12 cellular contexts compared by ENCODE assay signal in the genomic region with DNA sequence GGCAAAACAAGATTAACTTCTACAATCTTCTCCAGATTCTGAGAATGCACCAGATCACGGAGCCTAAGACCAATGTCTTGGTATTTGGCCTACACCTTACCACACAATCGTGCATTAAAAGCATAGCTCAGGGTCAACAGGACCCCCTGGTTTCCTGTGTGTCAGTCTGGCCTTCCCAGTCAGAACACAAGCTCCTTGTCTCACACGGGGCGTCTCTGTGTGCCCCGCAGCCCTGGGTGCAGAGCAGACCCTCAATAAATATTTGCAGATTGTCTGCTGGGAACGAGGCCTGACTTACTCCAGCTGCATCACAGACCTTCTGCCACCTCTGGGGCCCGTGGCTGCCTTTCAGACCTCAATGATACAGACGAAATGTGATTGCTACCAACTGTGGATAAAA.
DNase-seq lines count a peak whose midpoint lies in the region; ATAC-seq and TF ChIP-seq lines count a peak whose summit lies in the region.
"Had no signal": no experiment of that assay in that cellular context is flagged by ENCODE, and none has a peak within 500 bp of the region (broad histone marks: within the 10 kb centered on the region; RNA-seq: fewer than 3 reads in every experiment).

No MANE protein-coding gene starts in this region.

- no peak for DNase-seq in activated CD4-positive, alpha-beta T cell treated with anti-CD3 and anti-CD28 coated beads, Interleukin-2, amount 10 ng/mL, durations not matched to agents 24 days and 14 days
- no peak for DNase-seq in activated CD4-positive, alpha-beta T cell treated with anti-CD3 and anti-CD28 coated beads for 1 hour
- DNase-seq in Peyer's patch (no peak), trophoblast cell (no peak), DMS 273 treated with DMSO at 0.1 percent for 48 hours (lab: John Stamatoyannopoulos, UW) (no peak), psoas muscle (no peak)
- no peak for DNase-seq in central memory CD8-positive, alpha-beta T cell (ENCODE audit: low spot score in 2 of 2)
- DNase-seq: H9, NCI-H1694 treated with DMSO at 0.1 percent for 48 hours, SK-N-SH had no signal

- H3K4ac ChIP-seq in trophoblast cell (ENCODE audit: low read depth, low read length) = peak overlapping the region; percentile 14

- peaks cover 16% of the 10 kb centered on the region for H3K4me1 Mint-ChIP-seq in activated CD4-positive, alpha-beta T cell treated with anti-CD3 and anti-CD28 coated beads, Interleukin-2, amount 10 ng/mL, durations not matched to agents 24 days and 14 days
- H3K4me1 Mint-ChIP-seq in central memory CD8-positive, alpha-beta T cell = peaks cover 28% of the 10 kb centered on the region

- H3K18ac ChIP-seq in trophoblast cell (ENCODE audit: low read length) = no peak overlapping the region

- H3K27me3 ChIP-seq in Peyer's patch (no peaks in the 10 kb centered on the region), trophoblast cell (ENCODE audit: insufficient read depth, low read length) (no peaks in the 10 kb centered on the region), psoas muscle (ENCODE audit: insufficient read depth in 3 of 3, low read length in 2 of 3) (no peaks in the 10 kb centered on the region)

- no peak for ATAC-seq in central memory CD8-positive, alpha-beta T cell (replicated peaks; ENCODE audit: extremely low read depth, poor library complexity, severe bottlenecking)
- no peak for ATAC-seq in GM18505 (IDR thresholded peaks at IDR 0.05; ENCODE audit: unreplicated experiment)
- no peak for ATAC-seq in psoas muscle

- intact Hi-C loops in activated CD4-positive, alpha-beta T cell treated with anti-CD3 and anti-CD28 coated beads, Interleukin-2, amount 10 ng/mL, durations not matched to agents 24 days and 14 days (cut with micrococcal nuclease) = loop anchor here (5.0 kb wide), 1 partner anchor 80 kb away; the partner anchor contains the start of gene CTNNB1
- intact Hi-C loops in psoas muscle (cut with DNase I) = no loop called here

- H3K27ac Mint-ChIP-seq in activated CD4-positive, alpha-beta T cell treated with anti-CD3 and anti-CD28 coated beads, Interleukin-2, amount 10 ng/mL, durations not matched to agents 24 days and 14 days = peak overlapping the region; percentile 79
- H3K27ac Mint-ChIP-seq in central memory CD8-positive, alpha-beta T cell (ENCODE audit: low read depth) = peak overlapping the region; percentile 88
- H3K27ac Mint-ChIP-seq: H9 had no signal

- H3K9ac ChIP-seq in trophoblast cell (ENCODE audit: low read length) = no peak overlapping the region
- H3K9ac ChIP-seq: SK-N-SH had no signal

- TF ChIP-seq POLR2A in Peyer's patch (IDR thresholded peaks at IDR 0.05) = no peak
- TF ChIP-seq POLR2A in GM18505 (IDR thresholded peaks at IDR 0.05; ENCODE audit: borderline replicate concordance, extremely low read depth, insufficient read depth, insufficient read length) = no peak

- H3K4me3 ChIP-seq in Peyer's patch (no peak overlapping the region), trophoblast cell (ENCODE audit: low read depth, low read length) (no peak overlapping the region), psoas muscle (no peak overlapping the region)
- H3K4me3 ChIP-seq: A549 had no signal

- H3K27ac ChIP-seq in Peyer's patch (peak overlapping the region; percentile 25 to 67 (median 44)), trophoblast cell (ENCODE audit: low read depth, low read length) (no peak overlapping the region), psoas muscle (no peak overlapping the region)
- H3K27ac ChIP-seq: A549 had no signal

- H3K27me3 Mint-ChIP-seq in activated CD4-positive, alpha-beta T cell treated with anti-CD3 and anti-CD28 coated beads, Interleukin-2, amount 10 ng/mL, durations not matched to agents 24 days and 14 days = no peaks in the 10 kb centered on the region
- H3K27me3 Mint-ChIP-seq in central memory CD8-positive, alpha-beta T cell = no peaks in the 10 kb centered on the region

- peak overlapping the region; percentile 37 for H4K91ac ChIP-seq in trophoblast cell (ENCODE audit: low read depth, low read length)

- no peak overlapping the region for H2BK5ac ChIP-seq in trophoblast cell (ENCODE audit: low read depth, low read length, poor library complexity)

- peaks cover 9% of the 10 kb centered on the region for H3K79me1 ChIP-seq in trophoblast cell (ENCODE audit: low read length)

- H3K9me3 Mint-ChIP-seq in activated CD4-positive, alpha-beta T cell treated with anti-CD3 and anti-CD28 coated beads, Interleukin-2, amount 10 ng/mL, durations not matched to agents 24 days and 14 days = no peaks in the 10 kb centered on the region
- H3K9me3 Mint-ChIP-seq in central memory CD8-positive, alpha-beta T cell = no peaks in the 10 kb centered on the region
- H3K9me3 Mint-ChIP-seq: H9 had no signal

- no peaks in the 10 kb centered on the region for H3K36me3 Mint-ChIP-seq in activated CD4-positive, alpha-beta T cell treated with anti-CD3 and anti-CD28 coated beads, Interleukin-2, amount 10 ng/mL, durations not matched to agents 24 days and 14 days (ENCODE audit: low read depth)
- H3K36me3 Mint-ChIP-seq in central memory CD8-positive, alpha-beta T cell (ENCODE audit: insufficient read depth) = peaks cover 2% of the 10 kb centered on the region

- H3K14ac ChIP-seq in trophoblast cell (ENCODE audit: low read length) = peak overlapping the region; percentile 24

- H3K4me3 Mint-ChIP-seq in activated CD4-positive, alpha-beta T cell treated with anti-CD3 and anti-CD28 coated beads, Interleukin-2, amount 10 ng/mL, durations not matched to agents 24 days and 14 days = peak overlapping the region; percentile 51
- peak overlapping the region; percentile 59 for H3K4me3 Mint-ChIP-seq in central memory CD8-positive, alpha-beta T cell
- H3K4me3 Mint-ChIP-seq: H9 had no signal

- no peak overlapping the region for H2AK5ac ChIP-seq in trophoblast cell (ENCODE audit: low read length)

- H3K36me3 ChIP-seq in Peyer's patch = no peaks in the 10 kb centered on the region
- no peaks in the 10 kb centered on the region for H3K36me3 ChIP-seq in trophoblast cell (ENCODE audit: control insufficient read depth in 1 of 2, insufficient read depth in 2 of 2, low read length in 2 of 2)
- H3K36me3 ChIP-seq in psoas muscle (ENCODE audit: insufficient read depth in 1 of 2, low read depth in 1 of 2) = no peaks in the 10 kb centered on the region

- no peak overlapping the region for H2AFZ ChIP-seq in trophoblast cell (ENCODE audit: insufficient read depth, low read length, poor library complexity)

- no CpG with 5 or more reads among the region's 8 CpGs for WGBS in trophoblast cell (ENCODE audit: extremely low coverage, insufficient coverage, insufficient read length)
- WGBS in psoas muscle, 3 donors = 79 to 84% (median 82%) methylated on average over 8 of the region's 8 CpGs

- H3K9me3 ChIP-seq in Peyer's patch = no peaks in the 10 kb centered on the region
- H3K9me3 ChIP-seq in trophoblast cell (ENCODE audit: insufficient read depth, low read depth, low read length) = no peaks in the 10 kb centered on the region
- H3K9me3 ChIP-seq in psoas muscle = no peaks in the 10 kb centered on the region
- H3K9me3 ChIP-seq: A549, SK-N-SH had no signal

- no peak overlapping the region for H4K8ac ChIP-seq in trophoblast cell (ENCODE audit: low read depth, low read length)

- no peak overlapping the region for H3K23ac ChIP-seq in trophoblast cell (ENCODE audit: low read length)

- H3K4me2 ChIP-seq in trophoblast cell (ENCODE audit: low read length) = no peak overlapping the region
- H3K4me2 ChIP-seq: A549, SK-N-SH had no signal

- H3K79me2 ChIP-seq in trophoblast cell (ENCODE audit: control insufficient read depth, insufficient read depth, low read length, poor library complexity) = no peaks in the 10 kb centered on the region

- H2BK12ac ChIP-seq in trophoblast cell (ENCODE audit: low read length) = peak overlapping the region; percentile 27

- H3K4me1 ChIP-seq in Peyer's patch = peaks cover 0 to 21% (median 5%) of the 10 kb centered on the region in 4 donors
- H3K4me1 ChIP-seq in trophoblast cell (ENCODE audit: control insufficient read depth in 1 of 2, insufficient read depth in 2 of 2, low read length in 2 of 2) = peaks cover 11 to 30% of the 10 kb centered on the region in 2 experiments
- no peaks in the 10 kb centered on the region for H3K4me1 ChIP-seq in psoas muscle
- H3K4me1 ChIP-seq: A549 had no signal

- peak overlapping the region; percentile 15 for H2BK120ac ChIP-seq in trophoblast cell (ENCODE audit: insufficient read depth, low read length, poor library complexity)

- TF ChIP-seq CTCF in Peyer's patch (IDR thresholded peaks at IDR 0.05) (no peak), psoas muscle (IDR thresholded peaks at IDR 0.05) (no peak)

- H4K12ac ChIP-seq in trophoblast cell (ENCODE audit: low read depth, low read length) = no peak overlapping the region

Comparison
In these comparisons a context has a peak if more than half of its experiments do, and no peak if none do; other contexts are left out.
1. H3K27ac ChIP-seq: peak in Peyer's patch (4 of 4); none in trophoblast cell (single experiment) and psoas muscle (single experiment).